11 cellular contexts compared by ENCODE assay signal in genomic region chr7:77352688-77353406, GRCh38.
DNase-seq lines count a peak whose midpoint lies in the region; ATAC-seq, FAIRE-seq and TF ChIP-seq lines count a peak whose summit lies in the region.
"Had no signal": no experiment of that assay in that cellular context is flagged by ENCODE, and none has a peak within 500 bp of the region (broad histone marks: within the 10 kb centered on the region; RNA-seq: fewer than 3 reads in every experiment).

No MANE protein-coding gene starts in this region.

- peak overlapping the region; percentile 17 to 62 (median 50) for H3K4me3 Mint-ChIP-seq in CD8-positive, alpha-beta memory T cell
- no peak overlapping the region for H3K4me3 Mint-ChIP-seq in activated B cell treated with CpG ODN at 0.5 μM for 24 hours
- H3K4me3 Mint-ChIP-seq in naive thymus-derived CD4-positive, alpha-beta T cell = peak overlapping the region in 9 of 10 donors; percentile 21 to 96 (median 63)
- H3K4me3 Mint-ChIP-seq: H9 had no signal

- peak overlapping the region; percentile 10 for H3K4me3 ChIP-seq in CD8-positive, alpha-beta memory T cell (ENCODE audit: low read length)
- H3K4me3 ChIP-seq in naive thymus-derived CD4-positive, alpha-beta T cell (ENCODE audit: low read length) = no peak overlapping the region
- H3K4me3 ChIP-seq in pancreas = no peak overlapping the region
- H3K4me3 ChIP-seq: lower lobe of right lung, suprapubic skin had no signal

- H3K9me3 Mint-ChIP-seq in CD8-positive, alpha-beta memory T cell = no peaks in the 10 kb centered on the region
- H3K9me3 Mint-ChIP-seq in activated B cell treated with CpG ODN at 0.5 μM for 24 hours = no peaks in the 10 kb centered on the region
- H3K9me3 Mint-ChIP-seq in naive thymus-derived CD4-positive, alpha-beta T cell = no peaks in the 10 kb centered on the region
- H3K9me3 Mint-ChIP-seq: H9 had no signal

- TF ChIP-seq CTCF in activated B cell treated with CpG ODN at 0.5 μM for 24 hours (IDR thresholded peaks at IDR 0.05) (no peak), pancreas (IDR thresholded peaks at IDR 0.05) (no peak)

- peak; percentile 41 for ATAC-seq in GM19351 (IDR thresholded peaks at IDR 0.05; ENCODE audit: unreplicated experiment)
- no peak for ATAC-seq in activated B cell treated with CpG ODN at 0.5 μM for 24 hours (ENCODE audit: low read depth)
- ATAC-seq in naive thymus-derived CD4-positive, alpha-beta T cell = peak; percentile 15
- no peak for ATAC-seq in pancreas
- ATAC-seq: lower lobe of right lung had no signal

- peak overlapping the region; percentile 74 to 94 (median 84) for H3K27ac Mint-ChIP-seq in CD8-positive, alpha-beta memory T cell
- peak overlapping the region; percentile 96 for H3K27ac Mint-ChIP-seq in activated B cell treated with CpG ODN at 0.5 μM for 24 hours
- peak overlapping the region; percentile 8 to 90 (median 74) for H3K27ac Mint-ChIP-seq in naive thymus-derived CD4-positive, alpha-beta T cell
- H3K27ac Mint-ChIP-seq: H9 had no signal

- H3K36me3 Mint-ChIP-seq in CD8-positive, alpha-beta memory T cell = peaks cover 0 to 7% (median 5%) of the 10 kb centered on the region in 3 donors
- peaks cover 66% of the 10 kb centered on the region for H3K36me3 Mint-ChIP-seq in activated B cell treated with CpG ODN at 0.5 μM for 24 hours (ENCODE audit: low read depth)
- peaks cover 0 to 19% (median 9%) of the 10 kb centered on the region in 5 donors for H3K36me3 Mint-ChIP-seq in naive thymus-derived CD4-positive, alpha-beta T cell

- intact Hi-C loops in activated B cell treated with CpG ODN at 0.5 μM for 24 hours (cut with micrococcal nuclease) = loop anchor here (5.0 kb wide), 1 partner anchor 39 kb away; no protein-coding TSS in a partner anchor
- intact Hi-C loops in naive thymus-derived CD4-positive, alpha-beta T cell (cut with micrococcal nuclease) = loop anchor here in 1 of 2 donors (5.0 kb wide), 2 partner anchors 161 to 344 kb away; partner anchors contain the start of gene RSBN1L
- intact Hi-C loops in pancreas (cut with DNase I) = no loop called here

- no peaks in the 10 kb centered on the region for H3K9me3 ChIP-seq in CD8-positive, alpha-beta memory T cell (ENCODE audit: low read length)
- no peaks in the 10 kb centered on the region for H3K9me3 ChIP-seq in naive thymus-derived CD4-positive, alpha-beta T cell (ENCODE audit: control insufficient read depth in 2 of 3, low read length in 3 of 3)
- H3K9me3 ChIP-seq in pancreas = no peaks in the 10 kb centered on the region
- H3K9me3 ChIP-seq: lower lobe of right lung, suprapubic skin had no signal

- no peak overlapping the region for H3K27ac ChIP-seq in CD8-positive, alpha-beta memory T cell (ENCODE audit: low read depth, low read length)
- H3K27ac ChIP-seq in naive thymus-derived CD4-positive, alpha-beta T cell (ENCODE audit: low read depth, low read length) = no peak overlapping the region
- H3K27ac ChIP-seq in pancreas = no peak overlapping the region
- H3K27ac ChIP-seq: suprapubic skin had no signal

- POLR2A ChIA-PET in CD8-positive, alpha-beta memory T cell (lab: Charles Lee) = interaction anchor here (1.6 kb wide), 1 partner anchor 63 kb away, joined by 10 read pairs; the partner anchor contains the start of gene GSAP
- POLR2A ChIA-PET in activated B cell treated with CpG ODN at 0.5 μM for 24 hours (lab: Charles Lee) = interaction anchor here (0.6 to 2.7 kb wide), 3 partner anchors 24 to 64 kb away, joined by 3 to 17 read pairs (median 5); no protein-coding TSS in a partner anchor
- POLR2A ChIA-PET in naive thymus-derived CD4-positive, alpha-beta T cell (lab: Charles Lee) = interaction anchor here (1.5 to 4.6 kb wide), 3 partner anchors 57 to 62 kb away, joined by 4 to 26 read pairs (median 16); partner anchors contain the start of gene GSAP

- H3K36me3 ChIP-seq in CD8-positive, alpha-beta memory T cell (ENCODE audit: insufficient read depth, low read length) = no peaks in the 10 kb centered on the region
- no peaks in the 10 kb centered on the region for H3K36me3 ChIP-seq in naive thymus-derived CD4-positive, alpha-beta T cell (ENCODE audit: control insufficient read depth in 2 of 3, insufficient read depth in 3 of 3, low read length in 3 of 3)
- peaks cover 0 to 7% (median 0%) of the 10 kb centered on the region in 3 donors for H3K36me3 ChIP-seq in pancreas

- H3K4me1 Mint-ChIP-seq in CD8-positive, alpha-beta memory T cell = peaks cover 69 to 86% (median 74%) of the 10 kb centered on the region in 3 donors
- peaks cover 41% of the 10 kb centered on the region for H3K4me1 Mint-ChIP-seq in activated B cell treated with CpG ODN at 0.5 μM for 24 hours
- H3K4me1 Mint-ChIP-seq in naive thymus-derived CD4-positive, alpha-beta T cell = peaks cover 45 to 83% (median 77%) of the 10 kb centered on the region in 7 donors

- no peaks in the 10 kb centered on the region for H3K27me3 Mint-ChIP-seq in CD8-positive, alpha-beta memory T cell
- H3K27me3 Mint-ChIP-seq in activated B cell treated with CpG ODN at 0.5 μM for 24 hours = no peaks in the 10 kb centered on the region
- H3K27me3 Mint-ChIP-seq in naive thymus-derived CD4-positive, alpha-beta T cell = peaks cover 0 to 14% (median 0%) of the 10 kb centered on the region in 5 donors

- 61 to 64% methylated on average over 4 of the region's 4 CpGs for WGBS in pancreas, 2 donors

- H3K27me3 ChIP-seq in CD8-positive, alpha-beta memory T cell (ENCODE audit: insufficient read depth, low read length, poor library complexity, severe bottlenecking) = no peaks in the 10 kb centered on the region
- no peaks in the 10 kb centered on the region for H3K27me3 ChIP-seq in naive thymus-derived CD4-positive, alpha-beta T cell (ENCODE audit: control insufficient read depth in 2 of 2, insufficient read depth in 2 of 2, low read length in 2 of 2)
- H3K27me3 ChIP-seq in pancreas = no peaks in the 10 kb centered on the region
- H3K27me3 ChIP-seq: suprapubic skin had no signal

- peak in 2 of 5 donors; percentile 22 to 29 for DNase-seq in CD8-positive, alpha-beta memory T cell
- DNase-seq in activated B cell treated with CpG ODN at 0.5 μM for 24 hours (no peak), NCI-H187 (lab: John Stamatoyannopoulos, UW) (no peak), pancreas (no peak), NCI-H446 (lab: John Stamatoyannopoulos, UW) (no peak)
- DNase-seq in naive thymus-derived CD4-positive, alpha-beta T cell = peak in 3 of 9 donors; percentile 13 to 22 (median 18)
- DNase-seq: activated CD4-positive, alpha-beta T cell treated with anti-CD3 and anti-CD28 coated beads, Interleukin-2, amount 50 U/mL, for 1 hour; H9; lower lobe of right lung had no signal

- CTCF ChIA-PET in CD8-positive, alpha-beta memory T cell (lab: Charles Lee) = no interaction called here
- CTCF ChIA-PET in activated B cell treated with CpG ODN at 0.5 μM for 24 hours (lab: Charles Lee) = no interaction called here
- CTCF ChIA-PET in naive thymus-derived CD4-positive, alpha-beta T cell (lab: Charles Lee) = no interaction called here

- peaks cover 69% of the 10 kb centered on the region for H3K4me1 ChIP-seq in CD8-positive, alpha-beta memory T cell (ENCODE audit: insufficient read depth, low read length)
- H3K4me1 ChIP-seq in naive thymus-derived CD4-positive, alpha-beta T cell (ENCODE audit: control insufficient read depth in 2 of 2, insufficient read depth in 2 of 2, low read length in 2 of 2) = peaks cover 55 to 59% of the 10 kb centered on the region in 2 donors
- H3K4me1 ChIP-seq in pancreas = peaks cover 0 to 8% (median 5%) of the 10 kb centered on the region in 3 donors
- H3K4me1 ChIP-seq: suprapubic skin had no signal

- no peak for FAIRE-seq in pancreas (lab: Jason Lieb, UNC)

Comparison
In these comparisons a context has a peak if more than half of its experiments do, and no peak if none do; other contexts are left out.
1. ATAC-seq: peak in GM19351 (single experiment) and naive thymus-derived CD4-positive, alpha-beta T cell (single experiment); none in activated B cell treated with CpG ODN at 0.5 μM for 24 hours (single experiment) and pancreas (0 of 4).
2. Peak in every context shown above with its lines, with median percentiles within 50 percentile points of each other: H3K27ac Mint-ChIP-seq.